ENCODE assay signal across 12 cellular contexts in genomic region chr2:67974564-67975430, GRCh38.
A peak's percentile ranks its signal among the peaks of the same experiment; 100 is the strongest.
DNase-seq lines count a peak whose midpoint lies in the region; ATAC-seq, FAIRE-seq and TF ChIP-seq lines count a peak whose summit lies in the region.
"Had no signal": no experiment of that assay in that cellular context is flagged by ENCODE, and none has a peak within 500 bp of the region (broad histone marks: within the 10 kb centered on the region; RNA-seq: fewer than 3 reads in every experiment).

No MANE protein-coding gene starts in this region.

- ATAC-seq in upper lobe of right lung: peak; percentile 94

- H3K4me1 ChIP-seq in astrocyte (ENCODE audit: insufficient read depth, low read length) (no peaks in the 10 kb centered on the region), upper lobe of right lung (peaks cover 6% of the 10 kb centered on the region), H9 (ENCODE audit: insufficient read depth, low read length) (no peaks in the 10 kb centered on the region; the same call in 1 of the 2 replicates)

- H3K79me1 ChIP-seq in H9 (ENCODE audit: insufficient read depth, low read depth, low read length, poor library complexity, severe bottlenecking): no peaks in the 10 kb centered on the region

- H3K23ac ChIP-seq in H9 (ENCODE audit: insufficient read length, low read depth, low read length): no peak overlapping the region

- H3K36me3 Mint-ChIP-seq in astrocyte (ENCODE audit: low read depth, unreplicated experiment) (no peaks in the 10 kb centered on the region), H9 (ENCODE audit: insufficient read depth in 1 of 3, low read depth in 3 of 3) (no peaks in the 10 kb centered on the region)

- H3T11ph ChIP-seq in H9 (ENCODE audit: low read length): no peak overlapping the region

- no peaks in the 10 kb centered on the region for H3K36me3 ChIP-seq in astrocyte (ENCODE audit: insufficient read depth, low read length)
- H3K36me3 ChIP-seq in upper lobe of right lung: no peaks in the 10 kb centered on the region

- no peak overlapping the region for H2BK20ac ChIP-seq in H9 (ENCODE audit: low read depth, low read length, poor library complexity, severe bottlenecking)

- no peak overlapping the region for H3K27ac ChIP-seq in astrocyte (ENCODE audit: low read depth, low read length)
- H3K27ac ChIP-seq in upper lobe of right lung: no peak overlapping the region
- H3K27ac ChIP-seq in H9 (ENCODE audit: insufficient read length, low read depth, low read length): no peak overlapping the region

- DNase-seq in NCI-H345 (lab: John Stamatoyannopoulos, UW) (peak; percentile 57), NCI-H345 treated with DMSO at 0.1 percent for 48 hours (lab: John Stamatoyannopoulos, UW; ENCODE audit: unreplicated experiment) (no peak), astrocyte (ENCODE audit: low read depth) (peak; percentile 19), kidney tubule cell (ENCODE audit: low spot score) (peak; percentile 22), upper lobe of right lung (no peak), NCI-H128 (lab: John Stamatoyannopoulos, UW; ENCODE audit: unreplicated experiment) (no peak), H9 (no peak), GM19238 (ENCODE audit: insufficient read length, low spot score) (no peak)
- DNase-seq: ACHN; activated CD4-positive, alpha-beta T cell treated with anti-CD3 and anti-CD28 coated beads, Interleukin-2, amount 50 U/mL, for 1 hour; NCI-H510A had no signal

- H3K9me3 ChIP-seq in astrocyte (ENCODE audit: insufficient read depth, low read depth, low read length) (no peaks in the 10 kb centered on the region), upper lobe of right lung (no peaks in the 10 kb centered on the region), H9 (ENCODE audit: control insufficient read depth, low read depth, low read length) (no peaks in the 10 kb centered on the region)

- H3K9me3 Mint-ChIP-seq in astrocyte (ENCODE audit: unreplicated experiment) (no peaks in the 10 kb centered on the region), H9 (no peaks in the 10 kb centered on the region)
- H3K9me3 Mint-ChIP-seq: nephron had no signal

- H3K27ac Mint-ChIP-seq in astrocyte (ENCODE audit: unreplicated experiment): no peak overlapping the region
- H3K27ac Mint-ChIP-seq in H9: no peak overlapping the region

- no peak overlapping the region for H2BK15ac ChIP-seq in H9 (ENCODE audit: low read depth, low read length)

- H2AK5ac ChIP-seq in H9 (ENCODE audit: insufficient read length, low read length): no peak overlapping the region

- no peak overlapping the region for H2BK120ac ChIP-seq in H9 (ENCODE audit: low read depth, low read length, poor library complexity, severe bottlenecking)

- H3K4me3 ChIP-seq in astrocyte (ENCODE audit: insufficient read depth, low read depth, low read length): no peak overlapping the region
- H3K4me3 ChIP-seq in upper lobe of right lung: no peak overlapping the region

- no peak for FAIRE-seq in astrocyte (lab: Jason Lieb, UNC)

- TF ChIP-seq CTCF in astrocyte (IDR thresholded peaks at IDR 0.05; ENCODE audit: insufficient read depth, low read depth, low read length) (no peak), upper lobe of right lung (IDR thresholded peaks at IDR 0.05) (no peak), H9 (conservative IDR thresholded peaks at IDR 0.05) (no peak)

- H3K9ac ChIP-seq in astrocyte (ENCODE audit: low read length) (no peak overlapping the region), H9 (ENCODE audit: extremely low read depth, insufficient read length, low read length) (no peak overlapping the region)

- H3K4me2 ChIP-seq in astrocyte (ENCODE audit: low read length): peak overlapping the region; percentile 56
- no peak overlapping the region for H3K4me2 ChIP-seq in H9 (ENCODE audit: insufficient read depth, insufficient read length, low read length)

- H3K4me1 Mint-ChIP-seq in astrocyte (ENCODE audit: low read depth, unreplicated experiment): no peaks in the 10 kb centered on the region
- no peaks in the 10 kb centered on the region for H3K4me1 Mint-ChIP-seq in H9

- intact Hi-C loops in upper lobe of right lung (cut with DNase I): no loop called here

- H3K79me2 ChIP-seq in astrocyte (ENCODE audit: insufficient read depth, low read length) (no peaks in the 10 kb centered on the region), H9 (ENCODE audit: insufficient read depth, low read length) (no peaks in the 10 kb centered on the region)

- no CpG with 5 or more reads among the region's 7 CpGs for WGBS in H9 (ENCODE audit: extremely low coverage, insufficient read length, low lambda C conversion rate)

- H3K27me3 ChIP-seq in astrocyte (ENCODE audit: insufficient read depth, low read length): no peaks in the 10 kb centered on the region
- no peaks in the 10 kb centered on the region for H3K27me3 ChIP-seq in upper lobe of right lung
- H3K27me3 ChIP-seq in H9 (ENCODE audit: insufficient read depth, low read length): no peaks in the 10 kb centered on the region

- H3K4me3 Mint-ChIP-seq in astrocyte (ENCODE audit: unreplicated experiment) (no peak overlapping the region), H9 (no peak overlapping the region)
- H3K4me3 Mint-ChIP-seq: nephron had no signal

- no peak overlapping the region for H4K8ac ChIP-seq in H9 (replicated peaks; ENCODE audit: insufficient read length, low read depth, low read length)

- no peak overlapping the region for H3K4ac ChIP-seq in H9 (ENCODE audit: low read depth, low read length)

- no peak overlapping the region for H2BK12ac ChIP-seq in H9 (ENCODE audit: insufficient read length, low read depth, low read length)

- H4K5ac ChIP-seq in H9 (ENCODE audit: insufficient read length, low read depth, low read length): no peak overlapping the region

- peak overlapping the region; percentile 54 for H2AFZ ChIP-seq in astrocyte (ENCODE audit: low read depth, low read length)
- no peak overlapping the region for H2AFZ ChIP-seq in H9 (ENCODE audit: low read length)

- H3K18ac ChIP-seq in H9 (ENCODE audit: insufficient read length, low read depth, low read length): no peak overlapping the region

- H3K23me2 ChIP-seq in H9 (ENCODE audit: insufficient read length, low read depth, low read length, poor library complexity, severe bottlenecking): no peaks in the 10 kb centered on the region

- no peak overlapping the region for H4K91ac ChIP-seq in H9 (ENCODE audit: insufficient read length, low read depth, low read length)

- H2BK5ac ChIP-seq in H9 (ENCODE audit: insufficient read length, low read length): no peak overlapping the region

- H3K27me3 Mint-ChIP-seq in astrocyte (ENCODE audit: low read depth, unreplicated experiment) (peaks cover 6% of the 10 kb centered on the region), H9 (ENCODE audit: low read depth) (no peaks in the 10 kb centered on the region)

- no peaks in the 10 kb centered on the region for H4K20me1 ChIP-seq in astrocyte (ENCODE audit: insufficient read depth, low read length)
- no peaks in the 10 kb centered on the region for H4K20me1 ChIP-seq in H9 (ENCODE audit: control insufficient read depth, insufficient read depth, insufficient read length)

- H3K14ac ChIP-seq in H9 (ENCODE audit: insufficient read depth, low read length): no peak overlapping the region

- H3K56ac ChIP-seq in H9 (ENCODE audit: insufficient read length, low read depth, low read length): no peak overlapping the region

Comparison
In these comparisons a context has a peak if more than half of its experiments do, and no peak if none do; other contexts are left out.
1. DNase-seq: peak in NCI-H345 (single experiment), astrocyte (single experiment) and kidney tubule cell (single experiment); none in NCI-H345 treated with DMSO at 0.1 percent for 48 hours (single experiment), upper lobe of right lung (single experiment), NCI-H128 (single experiment), H9 (single experiment) and GM19238 (single experiment).